Comparison of ENCODE assay signal across 1 cellular context in genomic region chr1:32652244-32652962, GRCh38.
TF ChIP-seq lines count a peak whose summit lies in the region.

No MANE protein-coding gene starts in this region.

TF ChIP-seq in liver, 16 proteins besides CTCF, POLR2A, EP300 and RAD21 (continued from another document):
- no peak for TF ChIP-seq ZBTB33 (IDR thresholded peaks at IDR 0.05)
- no peak for TF ChIP-seq ATF3 (IDR thresholded peaks at IDR 0.05)
- TF ChIP-seq SP1 (IDR thresholded peaks at IDR 0.05): no peak
- TF ChIP-seq TAF1 (conservative IDR thresholded peaks at IDR 0.05): no peak
- TF ChIP-seq HNF4G (IDR thresholded peaks at IDR 0.05): no peak
- no peak for TF ChIP-seq NR2F2 (IDR thresholded peaks at IDR 0.05)
